In genomic region chr16:67245674-67246080, GRCh38 we compare ENCODE assay signal across 8 cellular contexts. TPM values are rescaled to one million over a fixed set of nuclear protein-coding genes. Genes with fewer than 3 reads are reported as not detected.
DNase-seq lines count a peak whose midpoint lies in the region; ATAC-seq, FAIRE-seq and TF ChIP-seq lines count a peak whose summit lies in the region.

No MANE protein-coding gene starts in this region.

- H3K36me3 ChIP-seq in SK-N-SH (replicated peaks in 1 of 2; ENCODE audit: control insufficient read depth in 1 of 2, insufficient read depth in 2 of 2, low read length in 1 of 2) (peaks cover 0 to 5% of the 10 kb centered on the region in 2 experiments), kidney (ENCODE audit: control insufficient read depth in 1 of 2, insufficient read depth in 2 of 2, low read length in 2 of 2) (no peaks in the 10 kb centered on the region), subcutaneous abdominal adipose tissue (ENCODE audit: control insufficient read depth in 5 of 5, insufficient read depth in 5 of 5, low read length in 5 of 5) (peaks cover 0 to 1% (median 0%) of the 10 kb centered on the region in 5 donors)

- DNase-seq in SK-N-SH (no peak), kidney (no peak)
- no peak for DNase-seq in activated naive CD4-positive, alpha-beta T cell treated with anti-CD3 and anti-CD28 coated beads, Interleukin-2, amount 50 U/mL, for 72 hours (ENCODE audit: low spot score in 2 of 2)
- no peak for DNase-seq in effector CD8-positive, alpha-beta T cell (lab: John Stamatoyannopoulos, UW)

- no peaks in the 10 kb centered on the region for H4K20me1 ChIP-seq in SK-N-SH (ENCODE audit: insufficient read depth)

- no peak for TF ChIP-seq CTCF in SK-N-SH (IDR thresholded peaks at IDR 0.05)
- TF ChIP-seq CTCF in kidney (IDR thresholded peaks at IDR 0.05; ENCODE audit: borderline replicate concordance, extremely low read depth, insufficient read depth), result no peak

- peak overlapping the region; percentile 45; the same call in 1 of the 2 replicates for H2AFZ ChIP-seq in SK-N-SH (ENCODE audit: low read depth)

- H3K27ac Mint-ChIP-seq in activated naive CD4-positive, alpha-beta T cell treated with anti-CD3 and anti-CD28 coated beads, Interleukin-2, amount 50 U/mL, for 72 hours, result peak overlapping the region; percentile 90 to 91

- ATAC-seq in SK-N-SH treated with all-trans-retinoic acid at 6 μM for 48 hours, result no peak
- no peak for ATAC-seq in activated naive CD4-positive, alpha-beta T cell treated with anti-CD3 and anti-CD28 coated beads, Interleukin-2, amount 50 U/mL, for 72 hours
- no peak for ATAC-seq in HG03135 (IDR thresholded peaks at IDR 0.05; ENCODE audit: unreplicated experiment)
- ATAC-seq in GM21529 (IDR thresholded peaks at IDR 0.05; ENCODE audit: unreplicated experiment), result no peak

- H3K27me3 ChIP-seq in SK-N-SH (ENCODE audit: insufficient read depth) (no peaks in the 10 kb centered on the region), subcutaneous abdominal adipose tissue (ENCODE audit: control insufficient read depth in 5 of 5, insufficient read depth in 4 of 5, low read length in 5 of 5) (peaks cover 0 to 8% (median 0%) of the 10 kb centered on the region in 5 donors)

- POLR2A ChIA-PET in SK-N-SH (lab: Yijun Ruan, JAX), result interaction anchor here (0.6 to 4.0 kb wide), 2 partner anchors 19 to 66 kb away, joined by 4 to 14 read pairs; partner anchors contain the start of gene TMEM208

- H3F3A ChIP-seq in SK-N-SH (replicated peaks; ENCODE audit: insufficient read depth), result peaks cover 49% of the 10 kb centered on the region

- H3K4me2 ChIP-seq in SK-N-SH, result peak overlapping the region; percentile 98

- H3K36me3 Mint-ChIP-seq in activated naive CD4-positive, alpha-beta T cell treated with anti-CD3 and anti-CD28 coated beads, Interleukin-2, amount 50 U/mL, for 72 hours, result peaks cover 5 to 7% of the 10 kb centered on the region in 2 donors

- no peaks in the 10 kb centered on the region for H3K9me2 ChIP-seq in SK-N-SH

- peak overlapping the region; percentile 96 for H3K27ac ChIP-seq in SK-N-SH (ENCODE audit: low read depth in 2 of 2, low read length in 1 of 2)
- peak overlapping the region; percentile 71 to 89 for H3K27ac ChIP-seq in kidney (ENCODE audit: low read depth in 2 of 2, low read length in 2 of 2)
- peak overlapping the region; percentile 97 for H3K27ac ChIP-seq in subcutaneous abdominal adipose tissue (ENCODE audit: low read depth, low read length)

- H3K4me3 ChIP-seq in SK-N-SH (ENCODE audit: low read depth in 2 of 2, low read length in 1 of 2) (peak overlapping the region; percentile 92 to 95), kidney (ENCODE audit: low read length in 2 of 2) (peak overlapping the region; percentile 64 to 82), subcutaneous abdominal adipose tissue (ENCODE audit: low read depth in 1 of 5, low read length in 5 of 5) (peak overlapping the region; percentile 79 to 91 (median 85))

- WGBS in SK-N-SH (ENCODE audit: low lambda C conversion rate), result 48% methylated on average over 4 of the region's 8 CpGs

- peaks cover 50% of the 10 kb centered on the region for H3K79me2 ChIP-seq in SK-N-SH (ENCODE audit: insufficient read depth)

- TF ChIP-seq EP300 in SK-N-SH (IDR thresholded peaks at IDR 0.05; ENCODE audit: borderline replicate concordance in 1 of 2, low read depth in 1 of 2, low read length in 1 of 2), result no peak

- H3K4me1 ChIP-seq in SK-N-SH (ENCODE audit: control insufficient read depth in 1 of 2, insufficient read depth in 2 of 2, low read depth in 1 of 2, low read length in 1 of 2) (peaks cover 51 to 59% of the 10 kb centered on the region in 2 experiments), kidney (ENCODE audit: control insufficient read depth in 1 of 2, insufficient read depth in 1 of 2, low read depth in 1 of 2, low read length in 2 of 2) (peaks cover 9 to 32% of the 10 kb centered on the region in 2 donors), subcutaneous abdominal adipose tissue (ENCODE audit: control insufficient read depth in 5 of 5, insufficient read depth in 5 of 5, low read length in 5 of 5) (peaks cover 33 to 84% (median 81%) of the 10 kb centered on the region in 5 donors)

- TF ChIP-seq RAD21 in SK-N-SH (IDR thresholded peaks at IDR 0.05; ENCODE audit: low read length), result no peak

- intact Hi-C loops in kidney (cut with DNase I), result no loop called here

- H3K9me3 ChIP-seq in SK-N-SH, result no peaks in the 10 kb centered on the region
- H3K9me3 ChIP-seq in kidney (ENCODE audit: control insufficient read depth in 1 of 2, low read length in 2 of 2), result no peaks in the 10 kb centered on the region
- no peaks in the 10 kb centered on the region for H3K9me3 ChIP-seq in subcutaneous abdominal adipose tissue (ENCODE audit: control insufficient read depth in 5 of 5, low read length in 5 of 5)

- no peak for FAIRE-seq in kidney (lab: Jason Lieb, UNC)

- H3K9ac ChIP-seq in SK-N-SH (peak overlapping the region; percentile 88), kidney (ENCODE audit: low read length in 2 of 2) (peak overlapping the region; percentile 51 to 82), subcutaneous abdominal adipose tissue (ENCODE audit: low read length in 5 of 5) (peak overlapping the region; percentile 26 to 83 (median 81))

- CTCF ChIA-PET in SK-N-SH (lab: Yijun Ruan, JAX), result interaction anchor here (0.9 to 4.5 kb wide), 9 partner anchors 11 to 292 kb away, joined by 3 to 21 read pairs (median 5); partner anchors contain the start of genes PLEKHG4 and TMEM208

- no peaks in the 10 kb centered on the region for H3K9me3 Mint-ChIP-seq in activated naive CD4-positive, alpha-beta T cell treated with anti-CD3 and anti-CD28 coated beads, Interleukin-2, amount 50 U/mL, for 72 hours

TF ChIP-seq in SK-N-SH treated with all-trans-retinoic acid at 6 μM for 48 hours, 23 proteins besides CTCF, POLR2A, EP300 and RAD21 (continues in another document):
- TF ChIP-seq POU6F1 (CRISPR knock-in tag; IDR thresholded peaks at IDR 0.05; ENCODE audit: borderline replicate concordance, low read depth), result no peak
- no peak for TF ChIP-seq ARNTL (CRISPR knock-in tag; IDR thresholded peaks at IDR 0.05; ENCODE audit: borderline replicate concordance, low read depth)
- TF ChIP-seq TCF4 (CRISPR knock-in tag; IDR thresholded peaks at IDR 0.05; ENCODE audit: borderline replicate concordance), result no peak
- no peak for TF ChIP-seq ZNF70 (CRISPR knock-in tag; IDR thresholded peaks at IDR 0.05)
- no peak for TF ChIP-seq BACH2 (CRISPR knock-in tag; IDR thresholded peaks at IDR 0.05; ENCODE audit: borderline replicate concordance)
- TF ChIP-seq CSDC2 (CRISPR knock-in tag; IDR thresholded peaks at IDR 0.05), result no peak

RNA-seq across cellular contexts. Expression of gene FHOD1, which starts 1.6 kb away (rescaled TPM):
- 53.2 and 70.9 TPM in 2 replicates for polyA plus RNA-seq in SK-N-SH (2012; rRNA removed)
- 17.6 and 25.5 TPM in 2 replicates for polyA plus RNA-seq in SK-N-SH (2012; cell fraction: cytosol; rRNA removed)
- 343 and 475 TPM in 2 replicates for polyA plus RNA-seq in SK-N-SH (2012; cell fraction: nucleus; rRNA removed)
- total RNA-seq in activated naive CD4-positive, alpha-beta T cell treated with anti-CD3 and anti-CD28 coated beads, Interleukin-2, amount 50 U/mL, for 72 hours, result 100 to 1,000 TPM; 104 to 133 TPM
- total RNA-seq in kidney, result 30.4 TPM
- polyA plus RNA-seq in kidney (ENCODE audit: insufficient read depth, low read depth, low replicate concordance), result 21.0 TPM

RNA-seq across cellular contexts. Expression of gene SLC9A5, which starts 3.1 kb away (rescaled TPM):
- 4.1 and 5.8 TPM in 2 replicates for polyA plus RNA-seq in SK-N-SH (2012; rRNA removed)
- polyA plus RNA-seq in SK-N-SH (2012; cell fraction: cytosol; rRNA removed), result 1.5 and 1.6 TPM in 2 replicates
- polyA plus RNA-seq in SK-N-SH (2012; cell fraction: nucleus; rRNA removed), result 29.9 and 31.6 TPM in 2 replicates
- total RNA-seq in activated naive CD4-positive, alpha-beta T cell treated with anti-CD3 and anti-CD28 coated beads, Interleukin-2, amount 50 U/mL, for 72 hours, result 10 to 100 TPM in 1 of 2 donors, 1 to 10 TPM in 1; 8.3 to 13.6 TPM
- total RNA-seq in kidney, result 1.1 TPM
- polyA plus RNA-seq in kidney (ENCODE audit: insufficient read depth, low read depth, low replicate concordance), result 0.92 TPM

RNA-seq across cellular contexts. Expression of gene TMEM208, which starts 18.7 kb away (rescaled TPM):
- polyA plus RNA-seq in SK-N-SH (2012; rRNA removed) (98.2 and 130 TPM in 2 replicates), kidney (ENCODE audit: insufficient read depth, low read depth, low replicate concordance) (145 TPM)
- 85.0 and 109 TPM in 2 replicates for polyA plus RNA-seq in SK-N-SH (2012; cell fraction: cytosol; rRNA removed)
- 101 TPM in 2 replicates for polyA plus RNA-seq in SK-N-SH (2012; cell fraction: nucleus; rRNA removed)
- 10 to 100 TPM; 28.4 to 35.4 TPM for total RNA-seq in activated naive CD4-positive, alpha-beta T cell treated with anti-CD3 and anti-CD28 coated beads, Interleukin-2, amount 50 U/mL, for 72 hours
- 47.1 TPM for total RNA-seq in kidney

RNA-seq across cellular contexts. Expression of gene PLEKHG4, which starts 33.7 kb away (rescaled TPM):
- 65.5 and 87.0 TPM in 2 replicates for polyA plus RNA-seq in SK-N-SH (2012; rRNA removed)
- 13.2 and 22.7 TPM in 2 replicates for polyA plus RNA-seq in SK-N-SH (2012; cell fraction: cytosol; rRNA removed)
- 417 and 427 TPM in 2 replicates for polyA plus RNA-seq in SK-N-SH (2012; cell fraction: nucleus; rRNA removed)
- 10 to 100 TPM in 1 of 2 donors, 1 to 10 TPM in 1; 9.5 to 23.2 TPM for total RNA-seq in activated naive CD4-positive, alpha-beta T cell treated with anti-CD3 and anti-CD28 coated beads, Interleukin-2, amount 50 U/mL, for 72 hours
- total RNA-seq in kidney, result 10.1 TPM
- 2.6 TPM for polyA plus RNA-seq in kidney (ENCODE audit: insufficient read depth, low read depth, low replicate concordance)

RNA-seq across cellular contexts. Expression of gene ELMO3, which starts 46.7 kb away (rescaled TPM):
- 2.3 and 3.1 TPM in 2 replicates for polyA plus RNA-seq in SK-N-SH (2012; rRNA removed)
- 0.58 and 0.90 TPM in 2 replicates for polyA plus RNA-seq in SK-N-SH (2012; cell fraction: cytosol; rRNA removed)
- polyA plus RNA-seq in SK-N-SH (2012; cell fraction: nucleus; rRNA removed), result 20.1 and 23.3 TPM in 2 replicates
- 1 to 10 TPM; 4.0 to 7.0 TPM for total RNA-seq in activated naive CD4-positive, alpha-beta T cell treated with anti-CD3 and anti-CD28 coated beads, Interleukin-2, amount 50 U/mL, for 72 hours
- 24.2 TPM for total RNA-seq in kidney
- polyA plus RNA-seq in kidney (ENCODE audit: insufficient read depth, low read depth, low replicate concordance), result 33.1 TPM
